Comparison of ENCODE assay signal across 24 cellular contexts in genomic region chr1:82455342-82455741, GRCh38.
"Had no signal": no experiment of that assay in that cellular context is flagged by ENCODE, and none has a peak within 500 bp of the region (broad histone marks: within the 10 kb centered on the region; RNA-seq: fewer than 3 reads in every experiment).

No MANE protein-coding gene starts in this region.

- H3K27ac Mint-ChIP-seq: activated CD4-positive, alpha-beta T cell treated with anti-CD3 and anti-CD28 coated beads, Interleukin-2, amount 10 ng/mL, durations not matched to agents 7 days and 5 days; mesothelial cell of epicardium; naive thymus-derived CD8-positive, alpha-beta T cell; T-helper 17 cell had no signal

- ATAC-seq: gastroesophageal sphincter; heart left ventricle; left lobe of liver; naive thymus-derived CD8-positive, alpha-beta T cell; pancreas; psoas muscle; T-helper 17 cell had no signal

- DNase-seq: activated CD4-positive, alpha-beta T cell treated with anti-CD3 and anti-CD28 coated beads, Interleukin-2, amount 10 ng/mL, durations not matched to agents 7 days and 5 days; activated CD4-positive, CD25-positive, alpha-beta regulatory T cell; activated CD8-positive, alpha-beta memory T cell treated with anti-CD3 and anti-CD28 coated beads, Interleukin-2, amount 50 U/mL, for 48 hours; activated gamma-delta T cell; activated naive CD4-positive, alpha-beta T cell treated with anti-CD3 and anti-CD28 coated beads, Interleukin-2, amount 50 U/mL, for 16 hours; activated T-cell treated with anti-CD3 and anti-CD28 coated beads, Interleukin-2, amount 50 U/mL, for 48 hours; cerebellar nuclear complex; heart left ventricle; islet precursor cell; mammary epithelial cell; naive thymus-derived CD8-positive, alpha-beta T cell; pancreas; psoas muscle; stimulated activated CD4-positive, alpha-beta T cell treated with anti-CD3 and anti-CD28 coated beads, Interleukin-4, amount 100 ng/mL, for 24 hours; stimulated activated naive CD4-positive, alpha-beta T cell treated with Interleukin-2 at 50 U/mL for 16 hours; substantia nigra; T-helper 17 cell; thyroid gland had no signal

- FAIRE-seq: bronchial epithelial cell, pancreas had no signal

- H3K4me1 Mint-ChIP-seq: T-helper 17 cell had no signal

- H3K4me3 Mint-ChIP-seq: activated CD4-positive, alpha-beta T cell treated with anti-CD3 and anti-CD28 coated beads, Interleukin-2, amount 10 ng/mL, durations not matched to agents 7 days and 5 days; mesothelial cell of epicardium; naive thymus-derived CD8-positive, alpha-beta T cell; T-helper 17 cell had no signal

- H3K4me3 ChIP-seq: gastroesophageal sphincter, heart left ventricle, pancreas, psoas muscle, right atrium auricular region, thyroid gland had no signal

- H3K27me3 ChIP-seq: gastroesophageal sphincter, heart left ventricle, pancreas, right atrium auricular region, thyroid gland had no signal

- H3K36me3 ChIP-seq: gastroesophageal sphincter, heart left ventricle, pancreas, right atrium auricular region, thyroid gland had no signal

- H3K4me1 ChIP-seq: gastroesophageal sphincter, heart left ventricle, pancreas, psoas muscle, right atrium auricular region, thyroid gland had no signal

- H3K27ac ChIP-seq: epithelial cell of prostate, gastroesophageal sphincter, heart left ventricle, pancreas, psoas muscle, right atrium auricular region, thyroid gland had no signal

- H3K36me3 Mint-ChIP-seq: naive thymus-derived CD8-positive, alpha-beta T cell had no signal

- H3K9me3 ChIP-seq: pancreas, thyroid gland had no signal

- H3K27me3 Mint-ChIP-seq: activated CD4-positive, alpha-beta T cell treated with anti-CD3 and anti-CD28 coated beads, Interleukin-2, amount 10 ng/mL, durations not matched to agents 7 days and 5 days; naive thymus-derived CD8-positive, alpha-beta T cell; T-helper 17 cell had no signal
